ENCODE assay signal across 16 cellular contexts in genomic region chr22:29093030-29093429, GRCh38. TPM values are rescaled to one million over a fixed set of nuclear protein-coding genes. Genes with fewer than 3 reads are reported as not detected.
DNase-seq lines count a peak whose midpoint lies in the region; ATAC-seq, FAIRE-seq and TF ChIP-seq lines count a peak whose summit lies in the region.
"Had no signal": no experiment of that assay in that cellular context is flagged by ENCODE, and none has a peak within 500 bp of the region (broad histone marks: within the 10 kb centered on the region; RNA-seq: fewer than 3 reads in every experiment).

No MANE protein-coding gene starts in this region.

- no peaks in the 10 kb centered on the region for H3K9me3 Mint-ChIP-seq in Calu3 (ENCODE audit: low read depth, unreplicated experiment)
- no peaks in the 10 kb centered on the region for H3K9me3 Mint-ChIP-seq in CD8-positive, alpha-beta T cell
- H3K9me3 Mint-ChIP-seq: CD14-positive monocyte, GM23338 had no signal

- H3K36me3 ChIP-seq in right atrium auricular region (peaks cover 9% of the 10 kb centered on the region), fibroblast of lung (ENCODE audit: control insufficient read depth, insufficient read depth, low read length) (no peaks in the 10 kb centered on the region)
- H3K36me3 ChIP-seq in CD8-positive, alpha-beta T cell (ENCODE audit: insufficient read depth, low read length): no peaks in the 10 kb centered on the region

- H3K27me3 ChIP-seq in right atrium auricular region: no peaks in the 10 kb centered on the region
- no peaks in the 10 kb centered on the region for H3K27me3 ChIP-seq in fibroblast of lung (ENCODE audit: control insufficient read depth, insufficient read depth, low read length)
- no peaks in the 10 kb centered on the region for H3K27me3 ChIP-seq in CD8-positive, alpha-beta T cell (ENCODE audit: insufficient read depth, low read length)

- DNase-seq in right atrium auricular region (ENCODE audit: low spot score): no peak
- no peak for DNase-seq in Right ventricle myocardium superior
- no peak for DNase-seq in fibroblast of lung (ENCODE audit: low read depth in 2 of 2)
- peak; percentile 45 for DNase-seq in putamen (ENCODE audit: low spot score)
- DNase-seq in Calu3: no peak
- no peak for DNase-seq in NCI-H2081 (lab: John Stamatoyannopoulos, UW)
- DNase-seq in H54 (ENCODE audit: insufficient read length, low spot score): no peak
- DNase-seq in CD8-positive, alpha-beta T cell: no peak
- DNase-seq: KBM-7, NCI-H1436 treated with DMSO at 0.1 percent for 48 hours, NCI-H2081 treated with DMSO at 0.1 percent for 48 hours had no signal

- H3K36me3 Mint-ChIP-seq in Calu3 (ENCODE audit: insufficient read depth, unreplicated experiment): no peaks in the 10 kb centered on the region
- H3K36me3 Mint-ChIP-seq in CD8-positive, alpha-beta T cell: no peaks in the 10 kb centered on the region
- H3K36me3 Mint-ChIP-seq: CD14-positive monocyte had no signal

- H3K27ac Mint-ChIP-seq in Calu3 (ENCODE audit: unreplicated experiment): no peak overlapping the region
- no peak overlapping the region for H3K27ac Mint-ChIP-seq in CD8-positive, alpha-beta T cell
- H3K27ac Mint-ChIP-seq: CD14-positive monocyte, GM23338 had no signal

- no peak for TF ChIP-seq POLR2A in H54 (IDR thresholded peaks at IDR 0.05; ENCODE audit: low read depth, low read length)

- H3K4me1 Mint-ChIP-seq in Calu3 (ENCODE audit: low read depth, unreplicated experiment): peaks cover 17% of the 10 kb centered on the region
- H3K4me1 Mint-ChIP-seq in CD8-positive, alpha-beta T cell (ENCODE audit: low read depth): no peaks in the 10 kb centered on the region

- no peak for ATAC-seq in Right ventricle myocardium superior (ENCODE audit: poor library complexity)
- ATAC-seq in CD8-positive, alpha-beta T cell: no peak
- ATAC-seq: GM23338 had no signal

- H3K4me3 Mint-ChIP-seq in Calu3 (ENCODE audit: low read depth, unreplicated experiment): no peak overlapping the region
- H3K4me3 Mint-ChIP-seq in CD8-positive, alpha-beta T cell: no peak overlapping the region
- H3K4me3 Mint-ChIP-seq: CD14-positive monocyte, GM23338 had no signal

- BruUV-seq in Calu3 (replicated peaks; lab: Mats Ljungman, UMichigan): no TSS peak

- no peak overlapping the region for H3K9ac ChIP-seq in fibroblast of lung (ENCODE audit: insufficient read depth, low read length)

- FAIRE-seq in H54 (lab: Jason Lieb, UNC): no peak
- FAIRE-seq: A204.1, GM12892 had no signal

- H3K9me3 ChIP-seq in right atrium auricular region (no peaks in the 10 kb centered on the region), fibroblast of lung (ENCODE audit: control insufficient read depth, insufficient read depth, low read depth, low read length) (no peaks in the 10 kb centered on the region)
- no peaks in the 10 kb centered on the region for H3K9me3 ChIP-seq in CD8-positive, alpha-beta T cell (ENCODE audit: low read length)

- H3K4me2 ChIP-seq in fibroblast of lung (ENCODE audit: extremely low read depth, insufficient read depth, low read length): peak overlapping the region; percentile 34
- H3K4me2 ChIP-seq: GM23338 had no signal

- H3K27me3 Mint-ChIP-seq in Calu3 (ENCODE audit: unreplicated experiment): peaks cover 33% of the 10 kb centered on the region
- peaks cover 8% of the 10 kb centered on the region for H3K27me3 Mint-ChIP-seq in CD8-positive, alpha-beta T cell (ENCODE audit: low read depth)

- no peaks in the 10 kb centered on the region for H4K20me1 ChIP-seq in fibroblast of lung (ENCODE audit: control insufficient read depth, extremely low read depth, insufficient read depth, low read length)

- intact Hi-C loops in Right ventricle myocardium superior (cut with DNase I): no loop called here
- intact Hi-C loops in Calu3 (cut with micrococcal nuclease; ENCODE audit: unreplicated experiment): no loop called here
- intact Hi-C loops in CD8-positive, alpha-beta T cell (cut with DNase I, micrococcal nuclease): no loop called here

- H2AFZ ChIP-seq in fibroblast of lung (ENCODE audit: low read length): no peak overlapping the region
- H2AFZ ChIP-seq: GM23338 had no signal

- H3K4me3 ChIP-seq in right atrium auricular region: no peak overlapping the region
- H3K4me3 ChIP-seq in fibroblast of lung (replicated peaks in 1 of 4; ENCODE audit: control extremely low read depth in 1 of 4, insufficient read depth in 1 of 4, low read depth in 3 of 4, low read length in 4 of 4): no peak overlapping the region
- no peak overlapping the region for H3K4me3 ChIP-seq in CD8-positive, alpha-beta T cell (ENCODE audit: low read depth, low read length)
- H3K4me3 ChIP-seq: GM23338 had no signal

- H3K27ac ChIP-seq in right atrium auricular region (peak overlapping the region; percentile 55 to 62), fibroblast of lung (ENCODE audit: insufficient read depth, low read length) (no peak overlapping the region)
- H3K27ac ChIP-seq in CD8-positive, alpha-beta T cell (ENCODE audit: low read depth, low read length): no peak overlapping the region

- POLR2A ChIA-PET in CD8-positive, alpha-beta T cell (lab: Charles Lee): no interaction called here

- H3K79me2 ChIP-seq in fibroblast of lung (ENCODE audit: control insufficient read depth, insufficient read depth, low read length): no peaks in the 10 kb centered on the region

- CTCF ChIA-PET in Calu3 (lab: Charles Lee): no interaction called here
- CTCF ChIA-PET in CD8-positive, alpha-beta T cell (lab: Charles Lee): interaction anchor here (1.4 kb wide), 1 partner anchor 19 kb away, joined by 4 read pairs; no protein-coding TSS in a partner anchor

- peaks cover 0 to 45% of the 10 kb centered on the region in 2 donors for H3K4me1 ChIP-seq in right atrium auricular region
- peaks cover 3% of the 10 kb centered on the region for H3K4me1 ChIP-seq in fibroblast of lung (ENCODE audit: control insufficient read depth, extremely low read depth, insufficient read depth, low read length)
- H3K4me1 ChIP-seq in CD8-positive, alpha-beta T cell (ENCODE audit: insufficient read depth, low read length): no peaks in the 10 kb centered on the region

- TF ChIP-seq CTCF in right atrium auricular region (IDR thresholded peaks at IDR 0.05) (no peak), fibroblast of lung (conservative IDR thresholded peaks at IDR 0.05 in 1 of 2, IDR thresholded peaks at IDR 0.05 in 1 of 2; ENCODE audit: low read depth in 1 of 2, low read length in 2 of 2) (no peak), Calu3 (IDR thresholded peaks at IDR 0.05; ENCODE audit: unreplicated experiment) (no peak)
- no peak for TF ChIP-seq CTCF in CD8-positive, alpha-beta T cell (IDR thresholded peaks at IDR 0.05)

RNA-seq across cellular contexts. Expression of gene KREMEN1, which starts 20.2 kb away (rescaled TPM):
- total RNA-seq in right atrium auricular region (10 to 100 TPM; 39.7 to 44.7 TPM), Right ventricle myocardium superior (49.9 TPM), fibroblast of lung (6.4 and 12.9 TPM in 2 replicates), Calu3 (2022) (2.1 and 2.8 TPM in 2 replicates)
- 7.0 and 13.5 TPM in 2 replicates for polyA plus RNA-seq in fibroblast of lung
- polyA plus RNA-seq in fibroblast of lung (2012): 8.9 and 16.6 TPM in 2 replicates
- polyA minus RNA-seq in fibroblast of lung (ENCODE audit: low replicate concordance): 18.4 and 44.1 TPM in 2 replicates
- total RNA-seq in CD8-positive, alpha-beta T cell: not detected

RNA-seq across cellular contexts. Expression of gene C22orf31, which starts 31.4 kb away (rescaled TPM):
- total RNA-seq in right atrium auricular region: not detected
- not detected for total RNA-seq in Right ventricle myocardium superior
- total RNA-seq in fibroblast of lung: 0.17 TPM in 1 of 2 replicates, not detected in the other
- polyA plus RNA-seq in fibroblast of lung: 0.14 TPM in 1 of 2 replicates, not detected in the other
- not detected in 2 replicates for polyA plus RNA-seq in fibroblast of lung (2012)
- polyA minus RNA-seq in fibroblast of lung (ENCODE audit: low replicate concordance): not detected in 2 replicates
- total RNA-seq in Calu3 (2022): not detected in 2 replicates
- total RNA-seq in CD8-positive, alpha-beta T cell: not detected
- total RNA-seq: G401, GM23338 had no signal
- polyA plus RNA-seq: CD14-positive monocyte had no signal

Comparison
In these comparisons a context has a peak if more than half of its experiments do, and no peak if none do; other contexts are left out.
1. H3K27ac ChIP-seq: peak in right atrium auricular region (2 of 2); none in fibroblast of lung (single experiment) and CD8-positive, alpha-beta T cell (single experiment).